1 cellular context compared by ENCODE assay signal in the genomic region with DNA sequence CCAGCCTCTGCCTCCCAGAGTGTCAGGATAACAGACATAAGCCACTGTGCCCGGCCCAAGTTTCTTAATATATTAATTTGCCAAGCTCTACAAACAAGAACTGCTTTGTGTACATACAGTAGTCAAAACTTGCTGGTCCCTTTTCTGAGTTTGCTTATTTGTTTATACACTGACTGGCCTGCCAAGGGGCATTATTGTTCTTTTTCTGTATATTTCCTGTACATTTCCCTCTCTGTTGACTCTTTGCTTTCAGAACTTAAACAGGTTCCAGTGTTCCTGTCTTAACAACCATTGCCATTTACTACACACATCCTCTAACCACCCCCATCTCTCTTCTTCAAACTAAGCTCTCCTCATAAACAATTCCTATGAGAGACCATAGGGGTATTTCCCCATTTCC.
TF ChIP-seq lines count a peak whose summit lies in the region.

No MANE protein-coding gene starts in this region.

TF ChIP-seq in endothelial cell of umbilical vein, 7 proteins besides CTCF, POLR2A, EP300 and RAD21:
- no peak for TF ChIP-seq EZH2 (IDR thresholded peaks at IDR 0.05; ENCODE audit: borderline replicate concordance, low read depth, low read length, severe bottlenecking)
- no peak for TF ChIP-seq POLR2AphosphoS5 (IDR thresholded peaks at IDR 0.05; ENCODE audit: insufficient read depth, low read depth, low read length)
- TF ChIP-seq MYC (IDR thresholded peaks at IDR 0.05; ENCODE audit: low read depth, low read length), result no peak
- TF ChIP-seq FOS (IDR thresholded peaks at IDR 0.05; ENCODE audit: borderline replicate concordance, insufficient read depth, low read length), result no peak
- TF ChIP-seq GATA2 (IDR thresholded peaks at IDR 0.05; ENCODE audit: insufficient read depth, insufficient read length, low read depth, low read length), result no peak
- TF ChIP-seq JUN (IDR thresholded peaks at IDR 0.05; ENCODE audit: borderline replicate concordance, insufficient read depth, insufficient read length, low read depth), result no peak
- TF ChIP-seq, protein P1, sequence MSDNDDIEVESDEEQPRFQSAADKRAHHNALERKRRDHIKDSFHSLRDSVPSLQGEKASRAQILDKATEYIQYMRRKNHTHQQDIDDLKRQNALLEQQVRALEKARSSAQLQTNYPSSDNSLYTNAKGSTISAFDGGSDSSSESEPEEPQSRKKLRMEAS (IDR thresholded peaks at IDR 0.05; ENCODE audit: insufficient read depth, insufficient read length), result no peak
